Comparison of ENCODE assay signal across 12 cellular contexts in genomic region chr16:50360033-50360778, GRCh38. TPM values are rescaled to one million over a fixed set of nuclear protein-coding genes. Genes with fewer than 3 reads are reported as not detected.
DNase-seq lines count a peak whose midpoint lies in the region; ATAC-seq and TF ChIP-seq lines count a peak whose summit lies in the region.
"Had no signal": no experiment of that assay in that cellular context is flagged by ENCODE, and none has a peak within 500 bp of the region (broad histone marks: within the 10 kb centered on the region; RNA-seq: fewer than 3 reads in every experiment).

No MANE protein-coding gene starts in this region.

- H3K4me3 ChIP-seq in CD8-positive, alpha-beta T cell (ENCODE audit: low read depth, low read length): no peak overlapping the region
- H3K4me3 ChIP-seq in trophoblast cell (ENCODE audit: low read depth, low read length) (no peak overlapping the region), OCI-LY7 (ENCODE audit: low read depth, low read length, poor library complexity, severe bottlenecking) (no peak overlapping the region), Peyer's patch (no peak overlapping the region)
- H3K4me3 ChIP-seq: SJSA1 had no signal

- CTCF ChIA-PET in CD8-positive, alpha-beta T cell (lab: Charles Lee): interaction anchor here (1.2 to 10.7 kb wide), 10 partner anchors 10 to 446 kb away, joined by 3 to 217 read pairs (median 6); partner anchors contain the start of gene BRD7
- CTCF ChIA-PET in T-cell (lab: Charles Lee): interaction anchor here (0.6 to 3.2 kb wide), 13 partner anchors 20 to 422 kb away, joined by 3 to 26 read pairs (median 4); partner anchors contain the start of gene CNEP1R1 (in 1 of the 2)
- CTCF ChIA-PET in OCI-LY7 (lab: Charles Lee; ENCODE audit: unreplicated experiment): interaction anchor here (1.0 kb wide), 2 partner anchors 86 to 446 kb away, joined by 3 read pairs; no protein-coding TSS in a partner anchor

- no CpG with 5 or more reads among the region's 6 CpGs for WGBS in trophoblast cell (ENCODE audit: extremely low coverage, insufficient coverage, insufficient read length)

- H2AK5ac ChIP-seq in trophoblast cell (ENCODE audit: low read length): no peak overlapping the region

- no peaks in the 10 kb centered on the region for H3K79me2 ChIP-seq in trophoblast cell (ENCODE audit: control insufficient read depth, insufficient read depth, low read length, poor library complexity)
- peaks cover 63% of the 10 kb centered on the region for H3K79me2 ChIP-seq in OCI-LY7 (ENCODE audit: insufficient read depth, low read depth, low read length)

- H3K9me3 ChIP-seq in CD8-positive, alpha-beta T cell (ENCODE audit: low read length): no peaks in the 10 kb centered on the region
- no peaks in the 10 kb centered on the region for H3K9me3 ChIP-seq in trophoblast cell (ENCODE audit: insufficient read depth, low read depth, low read length)
- H3K9me3 ChIP-seq in OCI-LY7 (ENCODE audit: low read length): no peaks in the 10 kb centered on the region
- no peaks in the 10 kb centered on the region for H3K9me3 ChIP-seq in Peyer's patch
- H3K9me3 ChIP-seq: SJSA1 had no signal

- no peaks in the 10 kb centered on the region for H3K27me3 Mint-ChIP-seq in CD8-positive, alpha-beta T cell (ENCODE audit: low read depth)
- H3K27me3 Mint-ChIP-seq in T-cell: no peaks in the 10 kb centered on the region
- H3K27me3 Mint-ChIP-seq: activated CD4-positive, alpha-beta T cell treated with anti-CD3 and anti-CD28 coated beads, Interleukin-2, amount 10 ng/mL, durations not matched to agents 7 days and 5 days had no signal

- no peak overlapping the region for H4K12ac ChIP-seq in trophoblast cell (ENCODE audit: low read depth, low read length)

- POLR2A ChIA-PET in CD8-positive, alpha-beta T cell (lab: Charles Lee): interaction anchor here (0.9 kb wide), 1 partner anchor 20 kb away, joined by 3 read pairs; no protein-coding TSS in a partner anchor
- POLR2A ChIA-PET in T-cell (lab: Charles Lee) (interaction anchor here in 1 of 2 donors (0.6 kb wide), 1 partner anchor 110 kb away, joined by 5 read pairs; no protein-coding TSS in a partner anchor), OCI-LY7 (lab: Charles Lee) (interaction anchor here (0.6 to 1.4 kb wide), 3 partner anchors 21 to 105 kb away, joined by 3 read pairs; no protein-coding TSS in a partner anchor)

- H3K9ac ChIP-seq in trophoblast cell (ENCODE audit: low read length): no peak overlapping the region

- no peak overlapping the region for H2BK12ac ChIP-seq in trophoblast cell (ENCODE audit: low read length)

- peaks cover 30% of the 10 kb centered on the region for H3K4me1 ChIP-seq in CD8-positive, alpha-beta T cell (ENCODE audit: insufficient read depth, low read length)
- H3K4me1 ChIP-seq in trophoblast cell (ENCODE audit: control insufficient read depth in 1 of 2, insufficient read depth in 2 of 2, low read length in 2 of 2) (peaks cover 0 to 2% of the 10 kb centered on the region in 2 experiments), OCI-LY7 (ENCODE audit: insufficient read depth, low read length, poor library complexity, severe bottlenecking) (no peaks in the 10 kb centered on the region), Peyer's patch (peaks cover 0 to 9% (median 0%) of the 10 kb centered on the region in 4 donors)
- H3K4me1 ChIP-seq: SJSA1 had no signal

- no peak overlapping the region for H3K14ac ChIP-seq in trophoblast cell (ENCODE audit: low read length)

- TF ChIP-seq CTCF in CD8-positive, alpha-beta T cell (IDR thresholded peaks at IDR 0.05): no peak
- TF ChIP-seq CTCF in OCI-LY7 (conservative IDR thresholded peaks at IDR 0.05; ENCODE audit: low read length) (no peak), Peyer's patch (IDR thresholded peaks at IDR 0.05) (no peak)

- no peak overlapping the region for H2BK5ac ChIP-seq in trophoblast cell (ENCODE audit: low read depth, low read length, poor library complexity)

- no peak for DNase-seq in CD8-positive, alpha-beta T cell
- DNase-seq in T-cell (no peak), trophoblast cell (peak; percentile 77 to 79), HK-2 (ENCODE audit: unreplicated experiment) (no peak), OCI-LY7 (ENCODE audit: low spot score) (no peak), Peyer's patch (no peak)
- no peak for DNase-seq in stimulated activated CD4-positive, alpha-beta T cell treated with anti-CD3 and anti-CD28 coated beads, Interleukin-1b, Interleukin-23, amount 100 ng/mL, for 48 hours
- DNase-seq: activated CD4-positive, alpha-beta T cell treated with anti-CD3 and anti-CD28 coated beads, Interleukin-2, amount 10 ng/mL, durations not matched to agents 7 days and 5 days; amygdala; retina had no signal

- no peaks in the 10 kb centered on the region for H3K27me3 ChIP-seq in CD8-positive, alpha-beta T cell (ENCODE audit: insufficient read depth, low read length)
- H3K27me3 ChIP-seq in trophoblast cell (ENCODE audit: insufficient read depth, low read length) (no peaks in the 10 kb centered on the region), Peyer's patch (no peaks in the 10 kb centered on the region)
- H3K27me3 ChIP-seq: SJSA1 had no signal

- intact Hi-C loops in CD8-positive, alpha-beta T cell (cut with DNase I, micrococcal nuclease): no loop called here
- intact Hi-C loops in OCI-LY7 (cut with micrococcal nuclease; ENCODE audit: unreplicated experiment): loop anchor here (10.0 kb wide), 1 partner anchor 295 kb away; the partner anchor contains the start of gene HEATR3

- no peak overlapping the region for H2BK120ac ChIP-seq in trophoblast cell (ENCODE audit: insufficient read depth, low read length, poor library complexity)

- H3K9me3 Mint-ChIP-seq in CD8-positive, alpha-beta T cell: no peaks in the 10 kb centered on the region
- H3K9me3 Mint-ChIP-seq in T-cell: no peaks in the 10 kb centered on the region
- H3K9me3 Mint-ChIP-seq: activated CD4-positive, alpha-beta T cell treated with anti-CD3 and anti-CD28 coated beads, Interleukin-2, amount 10 ng/mL, durations not matched to agents 7 days and 5 days had no signal

- H3K27ac Mint-ChIP-seq in CD8-positive, alpha-beta T cell: peak overlapping the region; percentile 87
- H3K27ac Mint-ChIP-seq in T-cell: peak overlapping the region; percentile 32 to 45

- no TSS peak for BruUV-seq in OCI-LY7 (replicated peaks; lab: Mats Ljungman, UMichigan)

- H3K4me2 ChIP-seq in trophoblast cell (ENCODE audit: low read length) (peak overlapping the region; percentile 14), OCI-LY7 (ENCODE audit: low read length) (no peak overlapping the region)

- peaks cover 22% of the 10 kb centered on the region for H4K20me1 ChIP-seq in OCI-LY7 (ENCODE audit: insufficient read depth, low read length)

- TF ChIP-seq POLR2A in Peyer's patch (IDR thresholded peaks at IDR 0.05): no peak

- no peak overlapping the region for H3K4ac ChIP-seq in trophoblast cell (ENCODE audit: low read depth, low read length)

- peaks cover 67% of the 10 kb centered on the region for H3K4me1 Mint-ChIP-seq in CD8-positive, alpha-beta T cell (ENCODE audit: low read depth)
- peaks cover 59 to 75% (median 60%) of the 10 kb centered on the region in 3 donors for H3K4me1 Mint-ChIP-seq in T-cell

- peaks cover 74% of the 10 kb centered on the region for H3K36me3 Mint-ChIP-seq in CD8-positive, alpha-beta T cell
- H3K36me3 Mint-ChIP-seq in T-cell: peaks cover 31% of the 10 kb centered on the region

- H2AFZ ChIP-seq in trophoblast cell (ENCODE audit: insufficient read depth, low read length, poor library complexity): no peak overlapping the region
- no peak overlapping the region for H2AFZ ChIP-seq in OCI-LY7 (ENCODE audit: low read length)

- no peak overlapping the region for H3K4me3 Mint-ChIP-seq in CD8-positive, alpha-beta T cell
- H3K4me3 Mint-ChIP-seq in T-cell: no peak overlapping the region
- H3K4me3 Mint-ChIP-seq: activated CD4-positive, alpha-beta T cell treated with anti-CD3 and anti-CD28 coated beads, Interleukin-2, amount 10 ng/mL, durations not matched to agents 7 days and 5 days had no signal

- H4K8ac ChIP-seq in trophoblast cell (ENCODE audit: low read depth, low read length): no peak overlapping the region

- no peak overlapping the region for H3K27ac ChIP-seq in CD8-positive, alpha-beta T cell (ENCODE audit: low read depth, low read length)
- H3K27ac ChIP-seq in trophoblast cell (ENCODE audit: low read depth, low read length) (no peak overlapping the region), OCI-LY7 (ENCODE audit: low read depth, low read length, poor library complexity, severe bottlenecking) (no peak overlapping the region), Peyer's patch (no peak overlapping the region)
- H3K27ac ChIP-seq: SJSA1 had no signal

- no peaks in the 10 kb centered on the region for H3K79me1 ChIP-seq in trophoblast cell (ENCODE audit: low read length)

- H3K18ac ChIP-seq in trophoblast cell (ENCODE audit: low read length): no peak overlapping the region

- H3K9me2 ChIP-seq in OCI-LY7 (ENCODE audit: insufficient read depth, low read length): no peaks in the 10 kb centered on the region

- H4K91ac ChIP-seq in trophoblast cell (ENCODE audit: low read depth, low read length): no peak overlapping the region

- peaks cover 14% of the 10 kb centered on the region for H3K36me3 ChIP-seq in CD8-positive, alpha-beta T cell (ENCODE audit: insufficient read depth, low read length)
- peaks cover 7 to 25% of the 10 kb centered on the region in 2 experiments for H3K36me3 ChIP-seq in trophoblast cell (ENCODE audit: control insufficient read depth in 1 of 2, insufficient read depth in 2 of 2, low read length in 2 of 2)
- peaks cover 97% of the 10 kb centered on the region for H3K36me3 ChIP-seq in OCI-LY7 (ENCODE audit: insufficient read depth, low read length)
- peaks cover 0 to 63% (median 0%) of the 10 kb centered on the region in 3 donors for H3K36me3 ChIP-seq in Peyer's patch

- H3K23ac ChIP-seq in trophoblast cell (ENCODE audit: low read length): no peak overlapping the region

- ATAC-seq in CD8-positive, alpha-beta T cell: no peak
- ATAC-seq in T-cell (replicated peaks in 1 of 4) (no peak), esophagus mucosa (peak; percentile 61)

RNA-seq across cellular contexts. Expression of gene BRD7, which starts 8.6 kb away (rescaled TPM):
- 100 to 1,000 TPM; 113 to 117 TPM for total RNA-seq in CD8-positive, alpha-beta T cell
- total RNA-seq in T-cell (100 to 1,000 TPM in 1 of 5 donors, 10 to 100 TPM in 4; 62.9 to 115 (median 75.4) TPM), esophagus mucosa (63.9 TPM), OCI-LY7 (2022) (105 and 106 TPM in 2 replicates), Peyer's patch (10 to 100 TPM; 27.8 to 46.2 (median 36.8) TPM)
- polyA plus RNA-seq in trophoblast cell (2013): 77.0 and 79.2 TPM in 2 replicates
- 78.5 and 90.0 TPM in 2 replicates for total RNA-seq in OCI-LY7 (2014; rRNA removed; shearing (Covaris generic))

Comparison
In these comparisons a context has a peak if more than half of its experiments do, and no peak if none do; other contexts are left out.
1. DNase-seq: peak in trophoblast cell (2 of 2); none in CD8-positive, alpha-beta T cell (0 of 7), T-cell (0 of 34), HK-2 (single experiment), OCI-LY7 (single experiment), stimulated activated CD4-positive, alpha-beta T cell treated with anti-CD3 and anti-CD28 coated beads, Interleukin-1b, Interleukin-23, amount 100 ng/mL, for 48 hours (single experiment) and Peyer's patch (0 of 3).